ENCODE assay signal across 8 cellular contexts in the genomic region with DNA sequence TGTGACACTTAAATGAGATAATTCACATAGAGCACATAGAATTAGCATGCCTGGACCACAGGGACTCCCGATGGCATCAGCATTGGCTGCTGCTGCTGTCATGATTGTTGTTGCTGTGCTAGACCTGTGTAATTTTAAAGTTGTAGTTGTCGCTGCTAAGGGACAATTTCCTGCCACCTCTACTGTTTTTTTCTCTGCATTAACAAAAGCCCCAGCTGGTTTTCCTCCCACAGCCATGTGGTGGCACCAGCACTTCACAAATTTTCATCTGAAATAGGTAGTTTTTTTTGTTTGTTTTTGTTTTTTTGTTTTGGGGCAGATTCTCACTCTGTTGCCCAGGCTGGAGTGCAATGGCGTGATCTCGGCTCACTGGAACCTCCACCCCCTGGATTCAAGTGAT. TPM values are rescaled to one million over a fixed set of nuclear protein-coding genes. Genes with fewer than 3 reads are reported as not detected.
DNase-seq lines count a peak whose midpoint lies in the region; ATAC-seq and TF ChIP-seq lines count a peak whose summit lies in the region.

No MANE protein-coding gene starts in this region.

- peaks cover 3% of the 10 kb centered on the region for H3K27me3 ChIP-seq in AG04450 (ENCODE audit: control insufficient read depth, insufficient read depth, low read length)
- H3K27me3 ChIP-seq in adipocyte (replicated peaks; ENCODE audit: control insufficient read depth, insufficient read depth, low read length): no peaks in the 10 kb centered on the region
- H3K27me3 ChIP-seq in iPS DF 6.9 (ENCODE audit: control insufficient read depth, insufficient read depth, low read length): no peaks in the 10 kb centered on the region

- peak; percentile 72 for ATAC-seq in HG03280 (IDR thresholded peaks at IDR 0.05; ENCODE audit: unreplicated experiment)
- ATAC-seq in activated CD4-positive, CD25-positive, alpha-beta regulatory T cell treated with anti-CD3 and anti-CD28 coated beads, Interleukin-2, amount 50 U/mL, for 24 hours: no peak

- H3K4me3 ChIP-seq in AG04450 (ENCODE audit: low read depth, low read length) (no peak overlapping the region), adipocyte (ENCODE audit: low read length) (no peak overlapping the region), iPS DF 6.9 (ENCODE audit: low read length) (no peak overlapping the region)

- H3K36me3 ChIP-seq in adipocyte (ENCODE audit: control insufficient read depth, insufficient read depth, low read length, severe bottlenecking) (no peaks in the 10 kb centered on the region), iPS DF 6.9 (ENCODE audit: control insufficient read depth, insufficient read depth, low read length) (no peaks in the 10 kb centered on the region)

- DNase-seq in AG04450 (ENCODE audit: low read depth, low spot score) (no peak), GM10266 (ENCODE audit: extremely low spot score) (peak; percentile 59), RKO (ENCODE audit: low spot score) (peak; percentile 67), adipocyte (ENCODE audit: low read depth) (peak; percentile 79), iPS DF 6.9 (ENCODE audit: low read depth, low spot score) (peak; percentile 4)
- peak; percentile 31 for DNase-seq in stimulated activated CD4-positive, alpha-beta T cell treated with anti-CD3 and anti-CD28 coated beads, Interleukin-4, amount 100 ng/mL, for 24 hours

- TF ChIP-seq CTCF in AG04450 (IDR thresholded peaks at IDR 0.05; ENCODE audit: low read depth, low read length): peak; percentile 60
- TF ChIP-seq CTCF in GM10266 (IDR thresholded peaks at IDR 0.05; ENCODE audit: control insufficient read depth, insufficient read depth, low read depth, missing control alignments): peak; percentile 69

- H3K27ac ChIP-seq in AG04450 (ENCODE audit: low read depth, low read length) (no peak overlapping the region), iPS DF 6.9 (ENCODE audit: low read length) (no peak overlapping the region)

- no peaks in the 10 kb centered on the region for H3K9me3 ChIP-seq in AG04450 (ENCODE audit: control insufficient read depth, insufficient read depth, low read length)
- no peaks in the 10 kb centered on the region for H3K9me3 ChIP-seq in adipocyte (ENCODE audit: control insufficient read depth, low read length)
- H3K9me3 ChIP-seq in iPS DF 6.9 (ENCODE audit: control insufficient read depth, insufficient read depth, low read length): no peaks in the 10 kb centered on the region

- H3K4me1 ChIP-seq in adipocyte (ENCODE audit: control insufficient read depth, insufficient read depth, low read length) (peaks cover 29% of the 10 kb centered on the region), iPS DF 6.9 (ENCODE audit: control insufficient read depth, insufficient read depth, low read length) (no peaks in the 10 kb centered on the region)

- no CpG with 5 or more reads among the region's 4 CpGs for WGBS in iPS DF 6.9 (ENCODE audit: insufficient coverage, insufficient read length)

- no peak overlapping the region for H3K9ac ChIP-seq in adipocyte (ENCODE audit: low read length)

- CTCF ChIA-PET in AG04450 (lab: Charles Lee): interaction anchor here (0.5 to 2.4 kb wide), 8 partner anchors 23 to 282 kb away, joined by 3 to 15 read pairs (median 4); no protein-coding TSS in a partner anchor

- POLR2A ChIA-PET in AG04450 (lab: Yijun Ruan, JAX): no interaction called here

RNA-seq across cellular contexts. Expression of gene PRXL2A, which starts 25.4 kb away (rescaled TPM):
- polyA plus RNA-seq in AG04450 (2011; rRNA removed): 3.9 and 5.2 TPM in 2 replicates
- polyA minus RNA-seq in AG04450 (2011; rRNA and poly(A)+ RNA removed): 1.0 and 1.8 TPM in 2 replicates

RNA-seq across cellular contexts. Expression of gene DYDC2, which starts 26.4 kb away (rescaled TPM):
- not detected in 2 replicates for polyA plus RNA-seq in AG04450 (2011; rRNA removed)
- not detected in 2 replicates for polyA minus RNA-seq in AG04450 (2011; rRNA and poly(A)+ RNA removed)

RNA-seq across cellular contexts. Expression of gene DYDC1, which starts 26.4 kb away (rescaled TPM):
- polyA plus RNA-seq in AG04450 (2011; rRNA removed): not detected in 2 replicates
- polyA minus RNA-seq in AG04450 (2011; rRNA and poly(A)+ RNA removed): not detected in 2 replicates
